In the genomic region with DNA sequence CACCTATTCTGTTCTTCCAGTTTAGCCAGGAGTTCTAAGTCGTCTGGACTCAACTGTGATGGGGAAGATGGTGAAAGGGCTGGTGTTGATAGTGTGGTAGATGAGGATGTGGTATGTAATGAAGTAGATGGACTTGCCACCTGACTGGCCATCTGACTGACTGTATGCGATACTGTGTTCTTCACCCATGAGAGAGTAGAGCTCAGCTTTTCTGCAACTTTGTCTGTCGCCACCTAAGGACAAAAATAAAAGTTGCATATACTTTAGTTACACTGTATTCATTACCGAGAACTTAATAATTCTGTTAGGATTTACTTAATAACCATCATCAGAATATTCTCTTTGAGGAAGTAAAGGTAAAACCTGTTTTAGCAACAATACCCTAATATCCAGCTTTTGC, we compare ENCODE assay signal across 11 cellular contexts. TPM values are rescaled to one million over a fixed set of nuclear protein-coding genes. Genes with fewer than 3 reads are reported as not detected.
DNase-seq lines count a peak whose midpoint lies in the region; ATAC-seq and TF ChIP-seq lines count a peak whose summit lies in the region.
"Had no signal": no experiment of that assay in that cellular context is flagged by ENCODE, and none has a peak within 500 bp of the region (broad histone marks: within the 10 kb centered on the region; RNA-seq: fewer than 3 reads in every experiment).

No MANE protein-coding gene starts in this region.

- ATAC-seq in GM21381 (IDR thresholded peaks at IDR 0.05; ENCODE audit: unreplicated experiment), result no peak
- ATAC-seq in GM21528 (IDR thresholded peaks at IDR 0.05; ENCODE audit: low FRiP score, unreplicated experiment), result no peak
- ATAC-seq: naive thymus-derived CD8-positive, alpha-beta T cell had no signal

- no peak overlapping the region for H3K9ac ChIP-seq in Karpas-422 (ENCODE audit: low read length)

- peaks cover 39% of the 10 kb centered on the region for H3K4me1 ChIP-seq in Karpas-422 (ENCODE audit: low read length)

- H3K4me3 ChIP-seq in Karpas-422 (ENCODE audit: low read length), result no peak overlapping the region
- H3K4me3 ChIP-seq in cardiac fibroblast (replicated peaks in 1 of 2; ENCODE audit: low read depth in 2 of 2, low read length in 2 of 2), result no peak overlapping the region

- DNase-seq in NCI-H748 (lab: John Stamatoyannopoulos, UW; ENCODE audit: unreplicated experiment) (peak; percentile 2), NCI-H748 treated with DMSO at 0.1 percent for 48 hours (lab: John Stamatoyannopoulos, UW) (no peak), Karpas-422 (peak; percentile 64), cardiac fibroblast (ENCODE audit: low read depth in 2 of 2) (peak; percentile 40 to 49), renal cortical epithelial cell (ENCODE audit: low read depth) (peak; percentile 45), nucleus accumbens (lab: John Stamatoyannopoulos, UW) (no peak)
- DNase-seq: activated T-cell treated with anti-CD3 and anti-CD28 coated beads, Interleukin-2, amount 50 U/mL, for 1 hour; naive thymus-derived CD8-positive, alpha-beta T cell; stimulated activated CD8-positive, alpha-beta memory T cell treated with anti-CD3 and anti-CD28 coated beads, Interleukin-4, amount 100 ng/mL, for 48 hours had no signal

- H3K4me2 ChIP-seq in Karpas-422 (ENCODE audit: low read depth, low read length, poor library complexity, severe bottlenecking), result peak overlapping the region; percentile 31

- H3K9me2 ChIP-seq in Karpas-422 (replicated peaks; ENCODE audit: insufficient read depth, low read length), result no peaks in the 10 kb centered on the region

- H3K36me3 ChIP-seq in Karpas-422 (ENCODE audit: insufficient read depth, low read length), result no peaks in the 10 kb centered on the region

- H3K79me2 ChIP-seq in Karpas-422 (ENCODE audit: low read length), result peaks cover 20% of the 10 kb centered on the region; the same call in 1 of the 2 replicates

- no peaks in the 10 kb centered on the region for H3K9me3 ChIP-seq in Karpas-422 (ENCODE audit: low read length)

- no peak overlapping the region for H2AFZ ChIP-seq in Karpas-422 (ENCODE audit: low read length)

- H3K27me3 ChIP-seq in Karpas-422 (ENCODE audit: low read length), result no peaks in the 10 kb centered on the region

- H3K27ac ChIP-seq in Karpas-422 (ENCODE audit: low read length), result peak overlapping the region; percentile 26; the same call in 1 of the 2 replicates

- TF ChIP-seq CTCF in cardiac fibroblast (IDR thresholded peaks at IDR 0.05; ENCODE audit: low read depth, low read length), result peak; percentile 24

- H4K20me1 ChIP-seq in Karpas-422 (ENCODE audit: insufficient read depth, low read depth, low read length), result 0 out of 2 replicates have a peak, but pooled peaks cover 4% of the 10 kb centered on the region

RNA-seq across cellular contexts. Expression of a gene that starts 48.5 kb away (rescaled TPM):
- total RNA-seq in Karpas-422 (2014; rRNA removed; shearing (Covaris generic); ENCODE audit: low replicate concordance), result 11.4 and 37.1 TPM in 2 replicates
- total RNA-seq in renal cortical epithelial cell, result 35.7 and 45.0 TPM in 2 replicates

Comparison
In these comparisons a context has a peak if more than half of its experiments do, and no peak if none do; other contexts are left out.
1. DNase-seq: peak in NCI-H748 (single experiment), Karpas-422 (single experiment), cardiac fibroblast (2 of 2) and renal cortical epithelial cell (single experiment); none in NCI-H748 treated with DMSO at 0.1 percent for 48 hours (single experiment) and nucleus accumbens (0 of 56).